Comparison of ENCODE assay signal across 9 cellular contexts in genomic region chr21:15732996-15733329, GRCh38. TPM values are rescaled to one million over a fixed set of nuclear protein-coding genes. Genes with fewer than 3 reads are reported as not detected.
A peak's percentile ranks its signal among the peaks of the same experiment; 100 is the strongest.
DNase-seq lines count a peak whose midpoint lies in the region; ATAC-seq, FAIRE-seq and TF ChIP-seq lines count a peak whose summit lies in the region.
"Had no signal": no experiment of that assay in that cellular context is flagged by ENCODE, and none has a peak within 500 bp of the region (broad histone marks: within the 10 kb centered on the region; RNA-seq: fewer than 3 reads in every experiment).

No MANE protein-coding gene starts in this region.

- peak; percentile 39 for DNase-seq in NCI-H510A treated with DMSO at 0.1 percent for 48 hours (lab: John Stamatoyannopoulos, UW)
- DNase-seq in NCI-H510A (lab: John Stamatoyannopoulos, UW), result no peak
- no peak for DNase-seq in PC-9
- DNase-seq in endothelial cell of umbilical vein (ENCODE audit: low read depth, low spot score), result no peak
- no peak for DNase-seq in HCEC 1CT
- no peak for DNase-seq in activated effector memory CD4-positive, alpha-beta T cell treated with anti-CD3 and anti-CD28 coated beads, Interleukin-2, amount 50 U/mL, for 16 hours
- DNase-seq: NCI-H1694 treated with DMSO at 0.1 percent for 48 hours had no signal

- no peaks in the 10 kb centered on the region; the same call in 1 of the 2 replicates for H4K20me1 ChIP-seq in PC-9 (ENCODE audit: insufficient read depth)
- peaks cover 3% of the 10 kb centered on the region for H4K20me1 ChIP-seq in endothelial cell of umbilical vein (replicated peaks; ENCODE audit: control insufficient read depth, extremely low read depth, insufficient read depth, low read length)

- no peak for ATAC-seq in HG03565 (IDR thresholded peaks at IDR 0.05; ENCODE audit: unreplicated experiment)

- no peaks in the 10 kb centered on the region for H3K27me3 ChIP-seq in PC-9 (ENCODE audit: insufficient read depth, low read depth)
- no peaks in the 10 kb centered on the region for H3K27me3 ChIP-seq in endothelial cell of umbilical vein (ENCODE audit: control insufficient read depth in 2 of 2, insufficient read depth in 2 of 2, low read length in 2 of 2)
- H3K27me3 ChIP-seq in skeletal muscle satellite cell (ENCODE audit: control insufficient read depth, insufficient read depth, low read length), result no peaks in the 10 kb centered on the region

- H3K4me3 ChIP-seq in PC-9 (peak overlapping the region; percentile 79; the same call in 1 of the 2 replicates), endothelial cell of umbilical vein (replicated peaks in 1 of 3; ENCODE audit: insufficient read depth in 1 of 3, low read depth in 1 of 3, low read length in 3 of 3) (peak overlapping the region in 2 of 3 experiments; percentile 95 to 99), skeletal muscle satellite cell (ENCODE audit: low read length) (no peak overlapping the region)

- BruUV-seq in PC-9 (replicated peaks; lab: Mats Ljungman, UMichigan), result no TSS peak
- BruUV-seq in endothelial cell of umbilical vein (replicated peaks; lab: Mats Ljungman, UMichigan), result no TSS peak

- H2AFZ ChIP-seq in PC-9 (no peak overlapping the region), endothelial cell of umbilical vein (ENCODE audit: low read depth, low read length) (no peak overlapping the region)

- H3K36me3 ChIP-seq in PC-9 (ENCODE audit: low read depth), result no peaks in the 10 kb centered on the region
- no peaks in the 10 kb centered on the region for H3K36me3 ChIP-seq in endothelial cell of umbilical vein (ENCODE audit: control insufficient read depth in 2 of 2, extremely low read depth in 1 of 2, insufficient read depth in 2 of 2, low read length in 2 of 2)
- H3K36me3 ChIP-seq in skeletal muscle satellite cell (ENCODE audit: insufficient read depth, low read length), result no peaks in the 10 kb centered on the region

- intact Hi-C loops in PC-9 (cut with micrococcal nuclease; ENCODE audit: unreplicated experiment), result loop anchor here (5.0 kb wide), 2 partner anchors 66 to 131 kb away; no protein-coding TSS in a partner anchor
- intact Hi-C loops in endothelial cell of umbilical vein (cut with micrococcal nuclease), result loop anchor here (1.0 to 5.0 kb wide), 3 partner anchors 8 to 671 kb away; partner anchors contain the start of gene NRIP1

- peaks cover 3% of the 10 kb centered on the region; the same call in 1 of the 2 replicates for H3F3A ChIP-seq in PC-9 (ENCODE audit: insufficient read depth, low read depth)

- no peak for FAIRE-seq in endothelial cell of umbilical vein (lab: Jason Lieb, UNC)

- POLR2A ChIA-PET in PC-9 (lab: Charles Lee; ENCODE audit: unreplicated experiment), result interaction anchor here (0.5 to 0.6 kb wide), 3 partner anchors 61 to 1853 kb away, joined by 3 to 5 read pairs (median 3); no protein-coding TSS in a partner anchor
- POLR2A ChIA-PET in endothelial cell of umbilical vein (lab: Charles Lee), result no interaction called here

- peak overlapping the region; percentile 91 for H3K4me2 ChIP-seq in PC-9
- peak overlapping the region; percentile 100 for H3K4me2 ChIP-seq in endothelial cell of umbilical vein (ENCODE audit: insufficient read depth, low read length)
- H3K4me2 ChIP-seq in skeletal muscle satellite cell (ENCODE audit: low read length), result peak overlapping the region; percentile 95

- peaks cover 16% of the 10 kb centered on the region; the same call in 1 of the 2 replicates for H3K4me1 ChIP-seq in PC-9 (replicated peaks; ENCODE audit: insufficient read depth)
- peaks cover 39% of the 10 kb centered on the region for H3K4me1 ChIP-seq in endothelial cell of umbilical vein (ENCODE audit: control insufficient read depth, extremely low read depth, insufficient read depth, low read length)
- H3K4me1 ChIP-seq in skeletal muscle satellite cell (ENCODE audit: control insufficient read depth, insufficient read depth, low read length), result peaks cover 15% of the 10 kb centered on the region

- TF ChIP-seq CTCF in PC-9 (conservative IDR thresholded peaks at IDR 0.05) (no peak), endothelial cell of umbilical vein (IDR thresholded peaks at IDR 0.05; ENCODE audit: extremely low read depth in 1 of 2, insufficient read depth in 1 of 2, low read depth in 1 of 2, low read length in 2 of 2) (no peak)

- CTCF ChIA-PET in PC-9 (lab: Charles Lee), result no interaction called here
- CTCF ChIA-PET in endothelial cell of umbilical vein (lab: Charles Lee), result interaction anchor here (0.7 to 2.6 kb wide), 2 partner anchors 16 to 19 kb away, joined by 3 to 6 read pairs; no protein-coding TSS in a partner anchor

- TF ChIP-seq POLR2A in endothelial cell of umbilical vein (IDR thresholded peaks at IDR 0.05; ENCODE audit: low read depth, low read length), result no peak

- dilution Hi-C loops in endothelial cell of umbilical vein (cut with MboI; ENCODE audit: extremely low pct_ligation_motif_present, low sequenced_read_pairs), result no loop called here

- no peaks in the 10 kb centered on the region for H3K9me3 ChIP-seq in PC-9 (ENCODE audit: insufficient read depth, low read depth)
- H3K9me3 ChIP-seq in endothelial cell of umbilical vein (replicated peaks; ENCODE audit: control insufficient read depth, insufficient read depth, low read length), result no peaks in the 10 kb centered on the region
- H3K9me3 ChIP-seq in skeletal muscle satellite cell (replicated peaks; ENCODE audit: low read length), result no peaks in the 10 kb centered on the region

- peaks cover 75% of the 10 kb centered on the region for H3K79me2 ChIP-seq in PC-9 (ENCODE audit: low read depth)
- H3K79me2 ChIP-seq in endothelial cell of umbilical vein (ENCODE audit: control insufficient read depth, insufficient read depth, low read length), result peaks cover 80% of the 10 kb centered on the region

- no peaks in the 10 kb centered on the region for H3K9me1 ChIP-seq in endothelial cell of umbilical vein (replicated peaks; ENCODE audit: control insufficient read depth, extremely low read depth, insufficient read depth, low read length)

- H3K27ac ChIP-seq in PC-9, result no peak overlapping the region
- H3K27ac ChIP-seq in endothelial cell of umbilical vein (ENCODE audit: insufficient read depth, low read depth, low read length), result no peak overlapping the region

- H3K9me2 ChIP-seq in PC-9 (ENCODE audit: insufficient read depth), result no peaks in the 10 kb centered on the region

- H3K9ac ChIP-seq in endothelial cell of umbilical vein (replicated peaks; ENCODE audit: extremely low read depth, insufficient read depth, low read length) (peak overlapping the region; percentile 92), skeletal muscle satellite cell (ENCODE audit: low read depth, low read length) (no peak overlapping the region)

TF ChIP-seq in endothelial cell of umbilical vein, 7 proteins besides CTCF, POLR2A, EP300 and RAD21:
- TF ChIP-seq GATA2 (IDR thresholded peaks at IDR 0.05; ENCODE audit: insufficient read depth, insufficient read length, low read depth, low read length), result no peak
- no peak for TF ChIP-seq MYC (IDR thresholded peaks at IDR 0.05; ENCODE audit: low read depth, low read length)
- no peak for TF ChIP-seq JUN (IDR thresholded peaks at IDR 0.05; ENCODE audit: borderline replicate concordance, insufficient read depth, insufficient read length, low read depth)
- no peak for TF ChIP-seq FOS (IDR thresholded peaks at IDR 0.05; ENCODE audit: borderline replicate concordance, insufficient read depth, low read length)
- TF ChIP-seq EZH2 (IDR thresholded peaks at IDR 0.05; ENCODE audit: borderline replicate concordance, low read depth, low read length, severe bottlenecking), result no peak
- TF ChIP-seq MAX (IDR thresholded peaks at IDR 0.05; ENCODE audit: insufficient read depth, insufficient read length), result no peak
- no peak for TF ChIP-seq POLR2AphosphoS5 (IDR thresholded peaks at IDR 0.05; ENCODE audit: insufficient read depth, low read depth, low read length)

RNA-seq across cellular contexts. Expression of gene USP25, which starts 3.2 kb away (rescaled TPM):
- 26.0 and 30.9 TPM in 2 replicates for total RNA-seq in PC-9 (2021)
- total RNA-seq in endothelial cell of umbilical vein, result 66.9 and 67.5 TPM in 2 replicates
- 13.6 and 14.4 TPM in 2 replicates for polyA plus RNA-seq in endothelial cell of umbilical vein
- 17.7 and 18.1 TPM in 2 replicates for polyA plus RNA-seq in endothelial cell of umbilical vein (2011; cell fraction: cytosol; rRNA removed)
- polyA plus RNA-seq in endothelial cell of umbilical vein (2011; cell fraction: nucleus; rRNA removed), result 44.6 and 56.6 TPM in 2 replicates
- 51.0 TPM in 2 replicates for polyA plus RNA-seq in endothelial cell of umbilical vein (2012)
- 66.9 and 78.5 TPM in 2 replicates for polyA minus RNA-seq in endothelial cell of umbilical vein
- 31.7 TPM for polyA minus RNA-seq in endothelial cell of umbilical vein (2011; cell fraction: cytosol; rRNA and poly(A)+ RNA removed)
- polyA minus RNA-seq in endothelial cell of umbilical vein (2011; cell fraction: nucleus; rRNA and poly(A)+ RNA removed), result 227 and 311 TPM in 2 replicates
- total RNA-seq in skeletal muscle satellite cell (2012; rRNA removed), result 22.1 and 31.9 TPM in 2 replicates
